ENCODE assay signal across 35 cellular contexts in the genomic region with DNA sequence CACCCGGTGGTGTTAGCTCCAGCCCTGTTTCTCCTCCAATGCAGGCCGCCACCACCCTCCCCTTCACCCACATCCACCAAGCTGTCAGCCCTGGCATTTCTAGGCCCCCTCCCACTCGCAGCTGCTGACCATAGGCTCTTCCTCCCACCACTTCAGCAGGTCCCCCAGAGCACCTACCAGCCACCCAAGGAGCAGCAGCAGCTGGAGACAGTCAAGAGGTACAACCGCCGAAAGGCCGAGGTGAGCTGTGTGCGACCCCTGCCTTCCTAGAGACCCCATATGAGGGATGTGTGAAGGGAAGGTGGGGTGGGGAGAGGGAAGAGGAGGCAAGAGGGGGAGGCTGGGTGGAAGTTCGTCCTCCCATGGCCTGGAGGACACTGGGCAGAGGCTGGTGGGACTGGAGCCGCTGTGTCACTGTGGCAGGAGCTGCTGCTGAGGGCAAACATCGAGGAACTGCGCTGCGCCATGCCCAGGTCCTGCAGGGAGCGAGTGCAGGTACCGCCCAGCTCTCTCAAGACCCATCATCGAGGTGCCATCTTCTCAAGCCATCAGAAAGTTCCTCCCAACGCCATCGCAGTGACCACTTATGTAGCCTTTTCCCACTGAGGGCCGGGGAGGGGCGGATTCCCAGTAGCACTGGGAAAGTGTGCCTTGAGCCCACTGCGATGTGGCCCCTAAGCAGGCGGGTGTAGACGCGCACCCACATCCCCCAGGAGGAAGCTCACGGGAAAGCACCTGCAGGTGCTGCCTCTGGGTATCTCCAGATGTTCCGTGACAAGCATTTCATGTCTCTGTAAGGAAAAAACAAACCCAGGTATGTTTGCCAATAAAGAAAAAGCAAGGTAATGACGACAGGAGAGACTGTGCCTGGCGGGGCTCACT. TPM values are rescaled to one million over a fixed set of nuclear protein-coding genes. Genes with fewer than 3 reads are reported as not detected.
"Had no signal": no experiment of that assay in that cellular context is flagged by ENCODE, and none has a peak within 500 bp of the region (broad histone marks: within the 10 kb centered on the region; RNA-seq: fewer than 3 reads in every experiment).

No MANE protein-coding gene starts in this region.

- H3K4me1 Mint-ChIP-seq: activated CD4-positive, alpha-beta T cell treated with anti-CD3 and anti-CD28 coated beads, Interleukin-2, amount 10 ng/mL, durations not matched to agents 24 days and 14 days; activated naive CD4-positive, alpha-beta T cell treated with anti-CD3 and anti-CD28 coated beads, Interleukin-2, amount 10 ng/mL, durations not matched to agents 7 days and 5 days; activated naive CD8-positive, alpha-beta T cell treated with anti-CD3 and anti-CD28 coated beads, Interleukin-2, amount 10 ng/mL, durations not matched to agents 7 days and 5 days; brain; natural killer cell had no signal

- H3K27ac ChIP-seq: ascending aorta, cardiac muscle cell, coronary artery, gastroesophageal sphincter, lower lobe of right lung, right lobe of liver, skin epidermis, thoracic aorta, uterus had no signal

- H3K27me3 ChIP-seq: ascending aorta, cardiac muscle cell, right lobe of liver, uterus had no signal

- H3K27me3 Mint-ChIP-seq: activated CD4-positive, alpha-beta memory T cell treated with anti-CD3 and anti-CD28 coated beads for 36 hours; activated CD4-positive, alpha-beta T cell treated with anti-CD3 and anti-CD28 coated beads, Interleukin-2, amount 10 ng/mL, durations not matched to agents 24 days and 14 days; effector memory CD8-positive, alpha-beta T cell; progenitor cell of endocrine pancreas; stimulated activated naive CD8-positive, alpha-beta T cell treated with anti-CD3 and anti-CD28 coated beads, Interleukin-15, Interleukin-2, amounts not matched to agents 100 ng/mL and 50 ng/mL, for 24 hours had no signal

- H3K36me3 Mint-ChIP-seq: activated CD4-positive, alpha-beta memory T cell treated with anti-CD3 and anti-CD28 coated beads for 36 hours; activated naive CD4-positive, alpha-beta T cell treated with anti-CD3 and anti-CD28 coated beads, Interleukin-2, amount 10 ng/mL, durations not matched to agents 7 days and 5 days; activated naive CD8-positive, alpha-beta T cell treated with anti-CD3 and anti-CD28 coated beads, Interleukin-2, amount 10 ng/mL, durations not matched to agents 7 days and 5 days; brain; natural killer cell had no signal

- H3K9me3 Mint-ChIP-seq: activated CD4-positive, alpha-beta memory T cell treated with anti-CD3 and anti-CD28 coated beads for 36 hours; activated CD4-positive, alpha-beta T cell treated with anti-CD3 and anti-CD28 coated beads, Interleukin-2, amount 10 ng/mL, durations not matched to agents 24 days and 14 days; activated naive CD4-positive, alpha-beta T cell treated with anti-CD3 and anti-CD28 coated beads, Interleukin-2, amount 10 ng/mL, durations not matched to agents 7 days and 5 days; activated naive CD8-positive, alpha-beta T cell treated with anti-CD3 and anti-CD28 coated beads, Interleukin-2, amount 10 ng/mL, durations not matched to agents 7 days and 5 days; activated T-helper 1 cell treated with anti-CD3 and anti-CD28 coated beads, Interleukin-12 subunit alpha, Interleukin-12 subunit beta, Interleukin-2, Interleukin-4 antibody, amounts not matched to agents 30 ng/mL and 10 ng/mL and 1 ng/mL, durations not matched to agents 14 hours and 24 hours and 36 hours; brain; effector memory CD8-positive, alpha-beta T cell; natural killer cell; stimulated activated naive CD8-positive, alpha-beta T cell treated with anti-CD3 and anti-CD28 coated beads, Interleukin-15, Interleukin-2, amounts not matched to agents 100 ng/mL and 50 ng/mL, for 24 hours had no signal

- H3K4me3 ChIP-seq: ascending aorta, cardiac muscle cell, coronary artery, gastroesophageal sphincter, lower lobe of right lung, right lobe of liver, skin epidermis, thoracic aorta, uterus had no signal

- DNase-seq: activated CD4-positive, alpha-beta memory T cell treated with anti-CD3 and anti-CD28 coated beads for 36 hours; activated CD4-positive, alpha-beta T cell treated with anti-CD3 and anti-CD28 coated beads, Interleukin-2, amount 10 ng/mL, durations not matched to agents 24 days and 14 days; activated CD4-positive, CD25-positive, alpha-beta regulatory T cell treated with anti-CD3 and anti-CD28 coated beads, Interleukin-2, amount 50 U/mL, for 72 hours; activated CD8-positive, alpha-beta memory T cell treated with anti-CD3 and anti-CD28 coated beads, Interleukin-2, amount 50 U/mL, for 4 hours; activated gamma-delta T cell; activated naive CD4-positive, alpha-beta T cell treated with anti-CD3 and anti-CD28 coated beads, Interleukin-2, amount 10 ng/mL, durations not matched to agents 7 days and 5 days; activated naive CD8-positive, alpha-beta T cell treated with anti-CD3 and anti-CD28 coated beads, Interleukin-2, amount 10 ng/mL, durations not matched to agents 7 days and 5 days; activated T-cell treated with anti-CD3 and anti-CD28 coated beads, Interleukin-2, amount 50 U/mL, for 1 hour; effector memory CD8-positive, alpha-beta T cell; erythroblast; hypothalamus; kidney glomerular epithelial cell; lower lobe of right lung; mesendoderm; natural killer cell; stimulated activated CD4-positive, alpha-beta T cell treated with anti-CD3 and anti-CD28 coated beads, Interleukin-12 subunit alpha, Interleukin-12 subunit beta, amount 100 ng/mL, for 4 hours; stimulated activated CD4-positive, alpha-beta T cell treated with anti-CD3 and anti-CD28 coated beads, Interleukin-4, amount 100 ng/mL, for 1 hour; T-helper 2 cell; trophoblast cell; uterus had no signal

- H3K27ac Mint-ChIP-seq: activated CD4-positive, alpha-beta memory T cell treated with anti-CD3 and anti-CD28 coated beads for 36 hours; activated CD4-positive, alpha-beta T cell treated with anti-CD3 and anti-CD28 coated beads, Interleukin-2, amount 10 ng/mL, durations not matched to agents 24 days and 14 days; activated naive CD4-positive, alpha-beta T cell treated with anti-CD3 and anti-CD28 coated beads, Interleukin-2, amount 10 ng/mL, durations not matched to agents 7 days and 5 days; activated naive CD8-positive, alpha-beta T cell treated with anti-CD3 and anti-CD28 coated beads, Interleukin-2, amount 10 ng/mL, durations not matched to agents 7 days and 5 days; activated T-helper 1 cell treated with anti-CD3 and anti-CD28 coated beads, Interleukin-12 subunit alpha, Interleukin-12 subunit beta, Interleukin-2, Interleukin-4 antibody, amounts not matched to agents 30 ng/mL and 10 ng/mL and 1 ng/mL, durations not matched to agents 14 hours and 24 hours and 36 hours; brain; effector memory CD8-positive, alpha-beta T cell; natural killer cell; progenitor cell of endocrine pancreas; stimulated activated naive CD8-positive, alpha-beta T cell treated with anti-CD3 and anti-CD28 coated beads, Interleukin-15, Interleukin-2, amounts not matched to agents 100 ng/mL and 50 ng/mL, for 24 hours had no signal

- ATAC-seq: effector memory CD8-positive, alpha-beta T cell; gastroesophageal sphincter; left lobe of liver; lower lobe of right lung; natural killer cell had no signal

- H3K4me3 Mint-ChIP-seq: activated CD4-positive, alpha-beta memory T cell treated with anti-CD3 and anti-CD28 coated beads for 36 hours; activated CD4-positive, alpha-beta T cell treated with anti-CD3 and anti-CD28 coated beads, Interleukin-2, amount 10 ng/mL, durations not matched to agents 24 days and 14 days; activated naive CD4-positive, alpha-beta T cell treated with anti-CD3 and anti-CD28 coated beads, Interleukin-2, amount 10 ng/mL, durations not matched to agents 7 days and 5 days; activated naive CD8-positive, alpha-beta T cell treated with anti-CD3 and anti-CD28 coated beads, Interleukin-2, amount 10 ng/mL, durations not matched to agents 7 days and 5 days; activated T-helper 1 cell treated with anti-CD3 and anti-CD28 coated beads, Interleukin-12 subunit alpha, Interleukin-12 subunit beta, Interleukin-2, Interleukin-4 antibody, amounts not matched to agents 30 ng/mL and 10 ng/mL and 1 ng/mL, durations not matched to agents 14 hours and 24 hours and 36 hours; brain; effector memory CD8-positive, alpha-beta T cell; natural killer cell; stimulated activated naive CD8-positive, alpha-beta T cell treated with anti-CD3 and anti-CD28 coated beads, Interleukin-15, Interleukin-2, amounts not matched to agents 100 ng/mL and 50 ng/mL, for 24 hours had no signal

- H3K36me3 ChIP-seq: ascending aorta, cardiac muscle cell, gastroesophageal sphincter, lower lobe of right lung, right lobe of liver, thoracic aorta, uterus had no signal

- H3K9me3 ChIP-seq: ascending aorta, gastroesophageal sphincter, lower lobe of right lung, right lobe of liver, thoracic aorta, uterus had no signal

- H3K4me1 ChIP-seq: ascending aorta, gastroesophageal sphincter, lower lobe of right lung, right lobe of liver, uterus had no signal

RNA-seq across cellular contexts. Expression of a gene that starts 31.0 kb away (rescaled TPM):
- total RNA-seq: activated CD4-positive, alpha-beta memory T cell treated with anti-CD3 and anti-CD28 coated beads for 36 hours; activated CD4-positive, alpha-beta T cell treated with anti-CD3 and anti-CD28 coated beads, Interleukin-2, amount 10 ng/mL, durations not matched to agents 24 days and 14 days; activated CD8-positive, alpha-beta memory T cell treated with anti-CD3 and anti-CD28 coated beads for 36 hours; activated T-helper 1 cell treated with anti-CD3 and anti-CD28 coated beads, Interleukin-12 subunit alpha, Interleukin-12 subunit beta, Interleukin-2, Interleukin-4 antibody, amounts not matched to agents 30 ng/mL and 10 ng/mL and 1 ng/mL, durations not matched to agents 14 hours and 24 hours and 36 hours; ascending aorta; cardiac muscle cell; gastroesophageal sphincter; natural killer cell; osteocyte; progenitor cell of endocrine pancreas; subcutaneous adipose tissue; thoracic aorta had no signal
